40 cellular contexts compared by ENCODE assay signal in genomic region chr19:17256130-17256529, GRCh38. TPM values are rescaled to one million over a fixed set of nuclear protein-coding genes. Genes with fewer than 3 reads are reported as not detected.
"Had no signal": no experiment of that assay in that cellular context is flagged by ENCODE, and none has a peak within 500 bp of the region (broad histone marks: within the 10 kb centered on the region; RNA-seq: fewer than 3 reads in every experiment).

No MANE protein-coding gene starts in this region.

- H3K4me3 Mint-ChIP-seq: activated naive CD4-positive, alpha-beta T cell treated with anti-CD3 and anti-CD28 coated beads for 36 hours; activated naive CD4-positive, alpha-beta T cell treated with anti-CD3 and anti-CD28 coated beads, Interleukin-2, amount 10 ng/mL, durations not matched to agents 7 days and 5 days; activated naive CD4-positive, alpha-beta T cell treated with anti-CD3 and anti-CD28 coated beads, Interleukin-2, amount 50 U/mL, for 24 hours; activated naive CD8-positive, alpha-beta T cell; activated naive CD8-positive, alpha-beta T cell treated with anti-CD3 and anti-CD28 coated beads for 36 hours; activated naive CD8-positive, alpha-beta T cell treated with anti-CD3 and anti-CD28 coated beads, Interleukin-2, amount 10 ng/mL, durations not matched to agents 7 days and 5 days; activated naive CD8-positive, alpha-beta T cell treated with anti-CD3 and anti-CD28 coated beads, Interleukin-2, amount 50 U/mL, for 24 hours; activated T-cell treated with anti-CD3 and anti-CD28 coated beads, Interleukin-2, amount 50 U/mL, for 24 hours; activated T-cell treated with anti-CD3 and anti-CD28 coated beads, Interleukin-2, amount 50 U/mL, for 4 hours; activated T-cell treated with anti-CD3 and anti-CD28 coated beads, Interleukin-2, amount 50 U/mL, for 72 hours; activated T-helper 1 cell treated with anti-CD3 and anti-CD28 coated beads, Interleukin-12 subunit alpha, Interleukin-12 subunit beta, Interleukin-2, Interleukin-4 antibody, amounts not matched to agents 30 ng/mL and 10 ng/mL and 1 ng/mL, durations not matched to agents 14 hours and 24 hours and 36 hours; activated T-helper 17 cell treated with anti-CD3 and anti-CD28 coated beads, Interleukin-2, amount 50 U/mL, for 72 hours; brain; central memory CD8-positive, alpha-beta T cell had no signal

- H3K36me3 Mint-ChIP-seq: activated naive CD4-positive, alpha-beta T cell treated with anti-CD3 and anti-CD28 coated beads, Interleukin-2, amount 10 ng/mL, durations not matched to agents 7 days and 5 days; activated naive CD4-positive, alpha-beta T cell treated with anti-CD3 and anti-CD28 coated beads, Interleukin-2, amount 50 U/mL, for 24 hours; activated naive CD4-positive, alpha-beta T cell treated with anti-CD3 and anti-CD28 coated beads, Interleukin-2, amount 50 U/mL, for 72 hours; activated naive CD8-positive, alpha-beta T cell; activated naive CD8-positive, alpha-beta T cell treated with anti-CD3 and anti-CD28 coated beads for 36 hours; activated naive CD8-positive, alpha-beta T cell treated with anti-CD3 and anti-CD28 coated beads, Interleukin-2, amount 10 ng/mL, durations not matched to agents 7 days and 5 days; brain had no signal

- H3K27me3 Mint-ChIP-seq: activated naive CD4-positive, alpha-beta T cell treated with anti-CD3 and anti-CD28 coated beads, Interleukin-2, amount 50 U/mL, for 24 hours; activated naive CD8-positive, alpha-beta T cell; activated naive CD8-positive, alpha-beta T cell treated with anti-CD3 and anti-CD28 coated beads for 36 hours; activated naive CD8-positive, alpha-beta T cell treated with anti-CD3 and anti-CD28 coated beads, Interleukin-2, amount 10 ng/mL, durations not matched to agents 7 days and 5 days; activated T-cell treated with anti-CD3 and anti-CD28 coated beads, Interleukin-2, amount 50 U/mL, for 24 hours; activated T-helper 17 cell treated with anti-CD3 and anti-CD28 coated beads, Interleukin-2, amount 50 U/mL, for 72 hours; central memory CD8-positive, alpha-beta T cell had no signal

- H3K36me3 ChIP-seq: adrenal gland, ascending aorta, brain microvascular endothelial cell, breast epithelium, cardiac muscle cell had no signal

- ATAC-seq: activated naive CD4-positive, alpha-beta T cell treated with anti-CD3 and anti-CD28 coated beads, Interleukin-2, amount 50 U/mL, for 72 hours; activated naive CD8-positive, alpha-beta T cell treated with anti-CD3 and anti-CD28 coated beads, Interleukin-2, amount 50 U/mL, for 24 hours; activated T-cell treated with anti-CD3 and anti-CD28 coated beads, Interleukin-2, amount 50 U/mL, for 4 hours; activated T-cell treated with anti-CD3 and anti-CD28 coated beads, Interleukin-2, amount 50 U/mL, for 72 hours; activated T-helper 17 cell treated with anti-CD3 and anti-CD28 coated beads, Interleukin-2, amount 50 U/mL, for 72 hours; body of pancreas had no signal

- H3K27ac Mint-ChIP-seq: activated naive CD4-positive, alpha-beta T cell treated with anti-CD3 and anti-CD28 coated beads for 36 hours; activated naive CD4-positive, alpha-beta T cell treated with anti-CD3 and anti-CD28 coated beads, Interleukin-2, amount 10 ng/mL, durations not matched to agents 7 days and 5 days; activated naive CD4-positive, alpha-beta T cell treated with anti-CD3 and anti-CD28 coated beads, Interleukin-2, amount 50 U/mL, for 72 hours; activated naive CD8-positive, alpha-beta T cell; activated naive CD8-positive, alpha-beta T cell treated with anti-CD3 and anti-CD28 coated beads for 36 hours; activated naive CD8-positive, alpha-beta T cell treated with anti-CD3 and anti-CD28 coated beads, Interleukin-2, amount 10 ng/mL, durations not matched to agents 7 days and 5 days; activated naive CD8-positive, alpha-beta T cell treated with anti-CD3 and anti-CD28 coated beads, Interleukin-2, amount 50 U/mL, for 24 hours; activated T-cell treated with anti-CD3 and anti-CD28 coated beads, Interleukin-2, amount 50 U/mL, for 24 hours; activated T-cell treated with anti-CD3 and anti-CD28 coated beads, Interleukin-2, amount 50 U/mL, for 72 hours; activated T-helper 1 cell treated with anti-CD3 and anti-CD28 coated beads, Interleukin-12 subunit alpha, Interleukin-12 subunit beta, Interleukin-2, Interleukin-4 antibody, amounts not matched to agents 30 ng/mL and 10 ng/mL and 1 ng/mL, durations not matched to agents 14 hours and 24 hours and 36 hours; activated T-helper 17 cell treated with anti-CD3 and anti-CD28 coated beads, Interleukin-2, amount 50 U/mL, for 72 hours; activated T-helper 2 cell treated with anti-CD3 and anti-CD28 coated beads, Interferon-gamma antibody, Interleukin-2, Interleukin-4, amounts not matched to agents 10 μg/mL and 5 μg/mL and 100 μg/mL, durations not matched to agents 14 hours and 24 hours and 36 hours; brain had no signal

- H3K9me3 ChIP-seq: ascending aorta, body of pancreas had no signal

- DNase-seq: activated effector memory CD4-positive, alpha-beta T cell treated with anti-CD3 and anti-CD28 coated beads, Interleukin-2, amount 50 U/mL, for 16 hours; activated effector memory CD4-positive, alpha-beta T cell treated with Interleukin-2 at 50 U/mL for 16 hours; activated gamma-delta T cell; activated gamma-delta T cell treated with Interleukin-2 at 50 U/mL for 16 hours; activated naive CD4-positive, alpha-beta T cell; activated naive CD4-positive, alpha-beta T cell treated with anti-CD3 and anti-CD28 coated beads for 36 hours; activated naive CD4-positive, alpha-beta T cell treated with anti-CD3 and anti-CD28 coated beads, Interleukin-2, amount 10 ng/mL, durations not matched to agents 7 days and 5 days; activated naive CD4-positive, alpha-beta T cell treated with anti-CD3 and anti-CD28 coated beads, Interleukin-2, amount 50 U/mL, for 16 hours; activated naive CD4-positive, alpha-beta T cell treated with Interleukin-2 at 50 U/mL for 16 hours; activated naive CD8-positive, alpha-beta T cell treated with anti-CD3 and anti-CD28 coated beads for 36 hours; activated naive CD8-positive, alpha-beta T cell treated with anti-CD3 and anti-CD28 coated beads, Interleukin-2, amount 10 ng/mL, durations not matched to agents 7 days and 5 days; activated naive CD8-positive, alpha-beta T cell treated with anti-CD3 and anti-CD28 coated beads, Interleukin-2, amount 50 U/mL, for 24 hours; activated T-cell treated with anti-CD3 and anti-CD28 coated beads, Interleukin-2, amount 50 U/mL, for 1 hour; activated T-cell treated with anti-CD3 and anti-CD28 coated beads, Interleukin-2, amount 50 U/mL, for 24 hours; activated T-cell treated with anti-CD3 and anti-CD28 coated beads, Interleukin-2, amount 50 U/mL, for 4 hours; activated T-cell treated with anti-CD3 and anti-CD28 coated beads, Interleukin-2, amount 50 U/mL, for 48 hours; activated T-cell treated with anti-CD3 and anti-CD28 coated beads, Interleukin-2, amount 50 U/mL, for 72 hours; adrenal gland; amniotic stem cell; amygdala; anterior cingulate cortex; aorta; body of pancreas; brain microvascular endothelial cell; caudate nucleus; central memory CD4-positive, alpha-beta T cell; cerebellar nuclear complex had no signal

- H3K4me3 ChIP-seq: adrenal gland, ascending aorta, body of pancreas, breast epithelium, cardiac muscle cell had no signal

- H3K27ac ChIP-seq: adrenal gland, ascending aorta, brain microvascular endothelial cell, breast epithelium, cardiac muscle cell had no signal

- H3K9me3 Mint-ChIP-seq: activated naive CD4-positive, alpha-beta T cell treated with anti-CD3 and anti-CD28 coated beads for 36 hours; activated naive CD4-positive, alpha-beta T cell treated with anti-CD3 and anti-CD28 coated beads, Interleukin-2, amount 10 ng/mL, durations not matched to agents 7 days and 5 days; activated naive CD4-positive, alpha-beta T cell treated with anti-CD3 and anti-CD28 coated beads, Interleukin-2, amount 50 U/mL, for 24 hours; activated naive CD4-positive, alpha-beta T cell treated with anti-CD3 and anti-CD28 coated beads, Interleukin-2, amount 50 U/mL, for 72 hours; activated naive CD8-positive, alpha-beta T cell treated with anti-CD3 and anti-CD28 coated beads, Interleukin-2, amount 10 ng/mL, durations not matched to agents 7 days and 5 days; activated naive CD8-positive, alpha-beta T cell treated with anti-CD3 and anti-CD28 coated beads, Interleukin-2, amount 50 U/mL, for 24 hours; activated T-cell treated with anti-CD3 and anti-CD28 coated beads, Interleukin-2, amount 50 U/mL, for 24 hours; activated T-cell treated with anti-CD3 and anti-CD28 coated beads, Interleukin-2, amount 50 U/mL, for 4 hours; activated T-cell treated with anti-CD3 and anti-CD28 coated beads, Interleukin-2, amount 50 U/mL, for 72 hours; activated T-helper 1 cell treated with anti-CD3 and anti-CD28 coated beads, Interleukin-12 subunit alpha, Interleukin-12 subunit beta, Interleukin-2, Interleukin-4 antibody, amounts not matched to agents 30 ng/mL and 10 ng/mL and 1 ng/mL, durations not matched to agents 14 hours and 24 hours and 36 hours; activated T-helper 17 cell treated with anti-CD3 and anti-CD28 coated beads, Interleukin-2, amount 50 U/mL, for 72 hours; activated T-helper 2 cell treated with anti-CD3 and anti-CD28 coated beads, Interferon-gamma antibody, Interleukin-2, Interleukin-4, amounts not matched to agents 10 μg/mL and 5 μg/mL and 100 μg/mL, durations not matched to agents 14 hours and 24 hours and 36 hours; central memory CD8-positive, alpha-beta T cell had no signal

- H3K27me3 ChIP-seq: adrenal gland, ascending aorta, body of pancreas, brain microvascular endothelial cell, breast epithelium, cardiac muscle cell had no signal

- H3K4me1 Mint-ChIP-seq: brain had no signal

- H3K4me1 ChIP-seq: adrenal gland, ascending aorta, breast epithelium had no signal

RNA-seq across cellular contexts. Expression of gene USHBP1, which starts 8.4 kb away (rescaled TPM):
- total RNA-seq: activated naive CD8-positive, alpha-beta T cell treated with anti-CD3 and anti-CD28 coated beads for 36 hours; activated naive CD8-positive, alpha-beta T cell treated with anti-CD3 and anti-CD28 coated beads, Interleukin-2, amount 10 ng/mL, durations not matched to agents 7 days and 5 days; bronchial epithelial cell; chondrocyte had no signal

RNA-seq across cellular contexts. Expression of gene ANKLE1, which starts 25.6 kb away (rescaled TPM):
- total RNA-seq: ascending aorta had no signal
